8 cellular contexts compared by ENCODE assay signal in genomic region chr6:83511901-83512681, GRCh38. TPM values are rescaled to one million over a fixed set of nuclear protein-coding genes. Genes with fewer than 3 reads are reported as not detected.
A peak's percentile ranks its signal among the peaks of the same experiment; 100 is the strongest.
DNase-seq lines count a peak whose midpoint lies in the region; ATAC-seq and TF ChIP-seq lines count a peak whose summit lies in the region.

PRSS35 (plus strand) TSS chr6:83512534; CDS start chr6:83523442, 10,908 bp downstream.

- POLR2A ChIA-PET in activated CD8-positive, alpha-beta T cell treated with anti-CD3 and anti-CD28 coated beads, Interleukin-2, amount 10 ng/mL, durations not matched to agents 7 days and 5 days (lab: Charles Lee), result no interaction called here

- ATAC-seq in activated CD8-positive, alpha-beta T cell treated with anti-CD3 and anti-CD28 coated beads, Interleukin-2, amount 10 ng/mL, durations not matched to agents 7 days and 5 days, result peak; percentile 44
- ATAC-seq in GM18858 (IDR thresholded peaks at IDR 0.05; ENCODE audit: unreplicated experiment), result no peak

- intact Hi-C loops in CD14-positive monocyte (cut with micrococcal nuclease), result loop anchor here (2.0 to 10.0 kb wide), 3 partner anchors 91 to 287 kb away; no protein-coding TSS in a partner anchor

- TF ChIP-seq CTCF in CD14-positive monocyte (IDR thresholded peaks at IDR 0.05) (peak; percentile 59), nephron progenitor cell (IDR thresholded peaks at IDR 0.05) (peak; percentile 67)

- CTCF ChIA-PET in activated CD8-positive, alpha-beta T cell treated with anti-CD3 and anti-CD28 coated beads, Interleukin-2, amount 10 ng/mL, durations not matched to agents 7 days and 5 days (lab: Charles Lee), result interaction anchor here (1.2 to 6.0 kb wide), 6 partner anchors 7 to 446 kb away, joined by 3 to 60 read pairs (median 24); partner anchors contain the start of genes DOP1A and UBE3D

- H3K4me1 Mint-ChIP-seq in CD14-positive monocyte (peaks cover 10% of the 10 kb centered on the region), nephron progenitor cell (peaks cover 17% of the 10 kb centered on the region)
- H3K4me1 Mint-ChIP-seq in activated CD8-positive, alpha-beta T cell treated with anti-CD3 and anti-CD28 coated beads, Interleukin-2, amount 10 ng/mL, durations not matched to agents 7 days and 5 days (ENCODE audit: low read depth), result peaks cover 6% of the 10 kb centered on the region

- H3K9me3 Mint-ChIP-seq in CD14-positive monocyte (peaks cover 0 to 5% (median 0%) of the 10 kb centered on the region in 7 donors), nephron progenitor cell (no peaks in the 10 kb centered on the region)
- no peaks in the 10 kb centered on the region for H3K9me3 Mint-ChIP-seq in activated CD8-positive, alpha-beta T cell treated with anti-CD3 and anti-CD28 coated beads, Interleukin-2, amount 10 ng/mL, durations not matched to agents 7 days and 5 days (ENCODE audit: insufficient read depth)

- H3K4me3 Mint-ChIP-seq in CD14-positive monocyte (peak within 1 kb of the TSS; percentile 43 to 80), nephron progenitor cell (peak within 1 kb of the TSS; percentile 88)
- peak within 1 kb of the TSS; percentile 6 for H3K4me3 Mint-ChIP-seq in activated CD8-positive, alpha-beta T cell treated with anti-CD3 and anti-CD28 coated beads, Interleukin-2, amount 10 ng/mL, durations not matched to agents 7 days and 5 days

- no peaks in the 10 kb centered on the region for H3K36me3 Mint-ChIP-seq in CD14-positive monocyte
- no peaks in the 10 kb centered on the region for H3K36me3 Mint-ChIP-seq in activated CD8-positive, alpha-beta T cell treated with anti-CD3 and anti-CD28 coated beads, Interleukin-2, amount 10 ng/mL, durations not matched to agents 7 days and 5 days (ENCODE audit: low read depth)
- H3K36me3 Mint-ChIP-seq in nephron progenitor cell (ENCODE audit: low read depth), result no peaks in the 10 kb centered on the region

- peaks cover 35 to 46% (median 45%) of the 10 kb centered on the region in 3 donors for H3K27me3 Mint-ChIP-seq in CD14-positive monocyte (ENCODE audit: low read depth in 3 of 3)
- peaks cover 27% of the 10 kb centered on the region for H3K27me3 Mint-ChIP-seq in activated CD8-positive, alpha-beta T cell treated with anti-CD3 and anti-CD28 coated beads, Interleukin-2, amount 10 ng/mL, durations not matched to agents 7 days and 5 days (ENCODE audit: low read depth)
- peaks cover 5% of the 10 kb centered on the region for H3K27me3 Mint-ChIP-seq in nephron progenitor cell (ENCODE audit: low read depth, poor library complexity)

- H3K27ac Mint-ChIP-seq in CD14-positive monocyte (no peak within 1 kb of the TSS), nephron progenitor cell (no peak within 1 kb of the TSS)
- H3K27ac Mint-ChIP-seq in activated CD8-positive, alpha-beta T cell treated with anti-CD3 and anti-CD28 coated beads, Interleukin-2, amount 10 ng/mL, durations not matched to agents 7 days and 5 days, result no peak within 1 kb of the TSS

- DNase-seq in CD14-positive monocyte (ENCODE audit: low spot score), result no peak
- peak; percentile 6 for DNase-seq in GM19238 (ENCODE audit: insufficient read length, low spot score)
- peak; percentile 19 for DNase-seq in MV-4-11 (lab: John Stamatoyannopoulos, UW)
- peak; percentile 20 for DNase-seq in activated CD8-positive, alpha-beta T cell treated with anti-CD3 and anti-CD28 coated beads, Interleukin-2, amount 10 ng/mL, durations not matched to agents 7 days and 5 days
- peak; percentile 20 for DNase-seq in fibroblast of the conjunctiva (ENCODE audit: low read depth)
- DNase-seq in nephron progenitor cell, result peak; percentile 81
- DNase-seq in germinal center (ENCODE audit: low spot score), result no peak

RNA-seq across cellular contexts. Expression of gene PRSS35, which starts in this region (rescaled TPM):
- polyA plus RNA-seq in CD14-positive monocyte, result not detected
- not detected for total RNA-seq in activated CD8-positive, alpha-beta T cell treated with anti-CD3 and anti-CD28 coated beads, Interleukin-2, amount 10 ng/mL, durations not matched to agents 7 days and 5 days

Comparison
In these comparisons a context has a peak if more than half of its experiments do, and no peak if none do; other contexts are left out.
1. Peak in DNase-seq and ATAC-seq in activated CD8-positive, alpha-beta T cell treated with anti-CD3 and anti-CD28 coated beads, Interleukin-2, amount 10 ng/mL, durations not matched to agents 7 days and 5 days; RNA of the gene not detected or under 1 TPM.
2. DNase-seq: peak in GM19238 (single experiment), MV-4-11 (single experiment), fibroblast of the conjunctiva (single experiment) and nephron progenitor cell (single experiment); none in CD14-positive monocyte (single experiment) and germinal center (single experiment).
3. H3K4me3 Mint-ChIP-seq: peak in every context shown above with its lines; median percentile 88 in nephron progenitor cell; 62 in CD14-positive monocyte; 6 in activated CD8-positive, alpha-beta T cell treated with anti-CD3 and anti-CD28 coated beads, Interleukin-2, amount 10 ng/mL, durations not matched to agents 7 days and 5 days.